Comparison of ENCODE assay signal across 1 cellular context in genomic region chr3:52218454-52218853, GRCh38.
TF ChIP-seq lines count a peak whose summit lies in the region.

No MANE protein-coding gene starts in this region.

TF ChIP-seq in IMR-90, 13 proteins besides CTCF, POLR2A, EP300 and RAD21:
- TF ChIP-seq MAFK (IDR thresholded peaks at IDR 0.05; ENCODE audit: low read depth, low read length) = no peak
- TF ChIP-seq MAZ (IDR thresholded peaks at IDR 0.05; ENCODE audit: borderline replicate concordance, low read depth, low read length) = no peak
- TF ChIP-seq FOS (IDR thresholded peaks at IDR 0.05; ENCODE audit: low read depth, low read length) = no peak
- no peak for TF ChIP-seq CHD1 (IDR thresholded peaks at IDR 0.05; ENCODE audit: low read depth, low read length)
